ENCODE assay signal across 9 cellular contexts in genomic region chr17:1626333-1626732, GRCh38. TPM values are rescaled to one million over a fixed set of nuclear protein-coding genes. Genes with fewer than 3 reads are reported as not detected.
DNase-seq lines count a peak whose midpoint lies in the region; ATAC-seq and TF ChIP-seq lines count a peak whose summit lies in the region.
"Had no signal": no experiment of that assay in that cellular context is flagged by ENCODE, and none has a peak within 500 bp of the region (broad histone marks: within the 10 kb centered on the region; RNA-seq: fewer than 3 reads in every experiment).

No MANE protein-coding gene starts in this region.

- peak overlapping the region; percentile 69 for H3K4me3 Mint-ChIP-seq in central memory CD8-positive, alpha-beta T cell
- H3K4me3 Mint-ChIP-seq in mesothelial cell of epicardium: peak overlapping the region; percentile 63

- TF ChIP-seq POLR2A in IMR-90 (IDR thresholded peaks at IDR 0.05; ENCODE audit: low read depth, low read length) (no peak), suprapubic skin (IDR thresholded peaks at IDR 0.05) (no peak), GM18505 (IDR thresholded peaks at IDR 0.05; ENCODE audit: borderline replicate concordance, extremely low read depth, insufficient read depth, insufficient read length) (no peak)

- H3K79me1 ChIP-seq in IMR-90 (ENCODE audit: low read depth in 1 of 2, low read length in 2 of 2): no peaks in the 10 kb centered on the region

- H3K27me3 ChIP-seq in IMR-90 (ENCODE audit: control insufficient read depth, insufficient read depth, low read length) (peaks cover 9% of the 10 kb centered on the region; the same call in 1 of the 2 replicates), suprapubic skin (no peaks in the 10 kb centered on the region)
- H3K27me3 ChIP-seq: gastroesophageal sphincter had no signal

- H3K9me3 ChIP-seq in IMR-90 (ENCODE audit: control insufficient read depth, insufficient read depth, low read length) (no peaks in the 10 kb centered on the region), suprapubic skin (no peaks in the 10 kb centered on the region)
- H3K9me3 ChIP-seq: gastroesophageal sphincter had no signal

- no peak for DNase-seq in IMR-90
- no peak for DNase-seq in central memory CD8-positive, alpha-beta T cell (ENCODE audit: low spot score in 2 of 2)
- DNase-seq in mesothelial cell of epicardium (ENCODE audit: low spot score in 2 of 2, unreplicated experiment in 2 of 2): no peak
- DNase-seq in suprapubic skin (ENCODE audit: low spot score in 2 of 2): no peak
- no peak for DNase-seq in GM19238 (ENCODE audit: insufficient read length, low spot score)
- no peak for DNase-seq in NCI-H1105 treated with DMSO at 0.1 percent for 48 hours (lab: John Stamatoyannopoulos, UW)

- in situ Hi-C loops in IMR-90 (cut with MboI; ENCODE audit: low sequenced_read_pairs): no loop called here

- H3K18ac ChIP-seq in IMR-90 (ENCODE audit: low read depth, low read length): no peak overlapping the region

- BruUV-seq in IMR-90 (replicated peaks; lab: Mats Ljungman, UMichigan): no TSS peak

- H3K27ac ChIP-seq in IMR-90 (ENCODE audit: insufficient read depth, low read length) (no peak overlapping the region), suprapubic skin (peak overlapping the region; percentile 1)

- no peak overlapping the region for H2BK15ac ChIP-seq in IMR-90 (ENCODE audit: low read depth, low read length)

- TF ChIP-seq CTCF in IMR-90 (conservative IDR thresholded peaks at IDR 0.05; ENCODE audit: low read depth, low read length) (no peak), mesothelial cell of epicardium (IDR thresholded peaks at IDR 0.05; ENCODE audit: unreplicated experiment) (no peak), suprapubic skin (IDR thresholded peaks at IDR 0.05) (no peak)

- intact Hi-C loops in IMR-90 (cut with micrococcal nuclease): loop anchor here (5.0 kb wide), 1 partner anchor 34 kb away; no protein-coding TSS in a partner anchor

- no peaks in the 10 kb centered on the region for H3K9me3 Mint-ChIP-seq in central memory CD8-positive, alpha-beta T cell
- H3K9me3 Mint-ChIP-seq in mesothelial cell of epicardium: no peaks in the 10 kb centered on the region
- H3K9me3 Mint-ChIP-seq: activated naive CD4-positive, alpha-beta T cell treated with anti-CD3 and anti-CD28 coated beads, Interleukin-2, amount 50 U/mL, for 24 hours had no signal

- H2AK5ac ChIP-seq in IMR-90 (ENCODE audit: low read depth, low read length): no peak overlapping the region

- no peak overlapping the region for H3K14ac ChIP-seq in IMR-90 (replicated peaks; ENCODE audit: low read depth, low read length)

- no peak overlapping the region for H3K23ac ChIP-seq in IMR-90 (ENCODE audit: low read depth, low read length)

- no peak overlapping the region for H4K8ac ChIP-seq in IMR-90 (ENCODE audit: low read depth in 2 of 2, low read length in 2 of 2)

- H2BK120ac ChIP-seq in IMR-90 (ENCODE audit: low read depth, low read length): no peak overlapping the region

- TF ChIP-seq RAD21 in IMR-90 (IDR thresholded peaks at IDR 0.05; ENCODE audit: low read length): no peak

- H2AFZ ChIP-seq in IMR-90 (replicated peaks; ENCODE audit: low read length, poor library complexity): peak overlapping the region; percentile 23

- no peak for TF ChIP-seq EP300 in suprapubic skin (IDR thresholded peaks at IDR 0.05)

- ATAC-seq in IMR-90 (ENCODE audit: low read depth) (no peak), GM18505 (IDR thresholded peaks at IDR 0.05; ENCODE audit: unreplicated experiment) (no peak)
- no peak for ATAC-seq in central memory CD8-positive, alpha-beta T cell (replicated peaks; ENCODE audit: extremely low read depth, poor library complexity, severe bottlenecking)
- ATAC-seq: gastroesophageal sphincter had no signal

- H3K9ac ChIP-seq in IMR-90 (ENCODE audit: low read depth, low read length): no peak overlapping the region

- dilution Hi-C loops in IMR-90 (cut with HindIII; ENCODE audit: low sequenced_read_pairs, unreplicated experiment): no loop called here

- H3K36me3 Mint-ChIP-seq in central memory CD8-positive, alpha-beta T cell (ENCODE audit: insufficient read depth): peaks cover 13% of the 10 kb centered on the region
- peaks cover 3% of the 10 kb centered on the region for H3K36me3 Mint-ChIP-seq in mesothelial cell of epicardium
- H3K36me3 Mint-ChIP-seq: activated naive CD4-positive, alpha-beta T cell treated with anti-CD3 and anti-CD28 coated beads, Interleukin-2, amount 50 U/mL, for 24 hours had no signal

- no peak overlapping the region for H2BK20ac ChIP-seq in IMR-90 (ENCODE audit: low read depth, low read length)

- no peak overlapping the region for H3K56ac ChIP-seq in IMR-90 (ENCODE audit: extremely low read depth, insufficient read depth, low read length)

- no peaks in the 10 kb centered on the region for H4K20me1 ChIP-seq in IMR-90 (ENCODE audit: insufficient read depth, low read length)

- H3K4me3 ChIP-seq in IMR-90 (ENCODE audit: insufficient read depth, low read depth, low read length): no peak overlapping the region
- no peak overlapping the region for H3K4me3 ChIP-seq in suprapubic skin

- no peak overlapping the region for H3K4me2 ChIP-seq in IMR-90 (ENCODE audit: low read depth, low read length)

- peaks cover 15% of the 10 kb centered on the region for H3K4me1 Mint-ChIP-seq in central memory CD8-positive, alpha-beta T cell
- peaks cover 9% of the 10 kb centered on the region for H3K4me1 Mint-ChIP-seq in mesothelial cell of epicardium

- H3K4ac ChIP-seq in IMR-90 (ENCODE audit: low read depth, low read length): no peak overlapping the region

- peak overlapping the region; percentile 47 for H2AK9ac ChIP-seq in IMR-90 (replicated peaks; ENCODE audit: low read depth, low read length, poor library complexity)

- H3K27me3 Mint-ChIP-seq in central memory CD8-positive, alpha-beta T cell: no peaks in the 10 kb centered on the region
- peaks cover 27% of the 10 kb centered on the region for H3K27me3 Mint-ChIP-seq in mesothelial cell of epicardium (ENCODE audit: low read depth)
- H3K27me3 Mint-ChIP-seq: activated naive CD4-positive, alpha-beta T cell treated with anti-CD3 and anti-CD28 coated beads, Interleukin-2, amount 50 U/mL, for 24 hours had no signal

- no peak overlapping the region for H2BK5ac ChIP-seq in IMR-90 (ENCODE audit: low read depth, low read length, poor library complexity, severe bottlenecking)

- no CpG with 5 or more reads among the region's 3 CpGs for WGBS in IMR-90 (ENCODE audit: extremely low coverage in 2 of 2, insufficient read length in 1 of 2), 2 experiments
- 56% methylated on average over 3 of the region's 3 CpGs for WGBS in suprapubic skin

- H4K91ac ChIP-seq in IMR-90 (ENCODE audit: insufficient read depth, low read depth, low read length): no peak overlapping the region

- no peaks in the 10 kb centered on the region for H3K9me1 ChIP-seq in IMR-90 (ENCODE audit: insufficient read depth, low read length)

- POLR2A ChIA-PET in IMR-90 (lab: Charles Lee; ENCODE audit: unreplicated experiment): no interaction called here

- peak overlapping the region; percentile 68 for H3K27ac Mint-ChIP-seq in central memory CD8-positive, alpha-beta T cell (ENCODE audit: low read depth)
- H3K27ac Mint-ChIP-seq in mesothelial cell of epicardium: no peak overlapping the region
- H3K27ac Mint-ChIP-seq: activated naive CD4-positive, alpha-beta T cell treated with anti-CD3 and anti-CD28 coated beads, Interleukin-2, amount 50 U/mL, for 24 hours had no signal

- peaks cover 5% of the 10 kb centered on the region for H3K4me1 ChIP-seq in IMR-90 (ENCODE audit: control insufficient read depth, insufficient read depth, low read length)
- peaks cover 48% of the 10 kb centered on the region for H3K4me1 ChIP-seq in suprapubic skin

- H4K5ac ChIP-seq in IMR-90 (ENCODE audit: low read depth, low read length): no peak overlapping the region

- H3K36me3 ChIP-seq in IMR-90 (ENCODE audit: control insufficient read depth, insufficient read depth, low read length) (no peaks in the 10 kb centered on the region), suprapubic skin (no peaks in the 10 kb centered on the region)

- CTCF ChIA-PET in IMR-90 (lab: Yijun Ruan, JAX): interaction anchor here (1.3 to 1.6 kb wide), 2 partner anchors 49 to 53 kb away, joined by 3 to 6 read pairs; no protein-coding TSS in a partner anchor

TF ChIP-seq in IMR-90, 13 proteins besides CTCF, POLR2A, EP300 and RAD21 (continues in another document):
- no peak for TF ChIP-seq NFE2L2 (IDR thresholded peaks at IDR 0.05; ENCODE audit: low read depth, low read length)
- no peak for TF ChIP-seq MAFK (IDR thresholded peaks at IDR 0.05; ENCODE audit: low read depth, low read length)
- no peak for TF ChIP-seq RFX5 (IDR thresholded peaks at IDR 0.05; ENCODE audit: low read depth, low read length)
- no peak for TF ChIP-seq CHD1 (IDR thresholded peaks at IDR 0.05; ENCODE audit: low read depth, low read length)

RNA-seq across cellular contexts. Expression of gene SLC43A2, which starts 2.3 kb away (rescaled TPM):
- total RNA-seq in IMR-90 (2012; rRNA removed): 3.3 and 3.8 TPM in 2 replicates
- 9.0 and 10.3 TPM in 2 replicates for polyA plus RNA-seq in IMR-90 (2012; rRNA removed)
- 6.7 and 12.6 TPM in 2 replicates for polyA plus RNA-seq in IMR-90 (2012; cell fraction: cytosol; rRNA removed)
- polyA plus RNA-seq in IMR-90 (2012; cell fraction: nucleus; rRNA removed; ENCODE audit: low replicate concordance): 6.9 and 14.7 TPM in 2 replicates
- total RNA-seq in mesothelial cell of epicardium: 12.4 to 13.3 TPM (median 12.4 TPM) in 3 replicates
- total RNA-seq in suprapubic skin: 10 to 100 TPM in 2 of 4 donors, 1 to 10 TPM in 2; 4.8 to 11.8 (median 10.6) TPM

RNA-seq across cellular contexts. Expression of gene SCARF1, which starts 19.2 kb away (rescaled TPM):
- total RNA-seq in IMR-90 (2012; rRNA removed) (0.18 and 0.28 TPM in 2 replicates), mesothelial cell of epicardium (1.5 to 2.1 TPM (median 1.8 TPM) in 3 replicates), suprapubic skin (10 to 100 TPM in 1 of 4 donors, 1 to 10 TPM in 3; 1.8 to 12.4 (median 4.6) TPM)
- polyA plus RNA-seq in IMR-90 (2012; rRNA removed): 0.34 and 0.43 TPM in 2 replicates
- 0.13 and 0.40 TPM in 2 replicates for polyA plus RNA-seq in IMR-90 (2012; cell fraction: cytosol; rRNA removed)
- 2.4 and 4.2 TPM in 2 replicates for polyA plus RNA-seq in IMR-90 (2012; cell fraction: nucleus; rRNA removed; ENCODE audit: low replicate concordance)

RNA-seq across cellular contexts. Expression of gene RILP, which starts 23.3 kb away (rescaled TPM):
- total RNA-seq in IMR-90 (2012; rRNA removed) (3.9 TPM in 2 replicates), mesothelial cell of epicardium (3.4 to 3.8 TPM (median 3.5 TPM) in 3 replicates), suprapubic skin (10 to 100 TPM; 11.9 to 26.0 (median 20.1) TPM)
- 6.0 and 7.3 TPM in 2 replicates for polyA plus RNA-seq in IMR-90 (2012; rRNA removed)
- 4.0 and 6.5 TPM in 2 replicates for polyA plus RNA-seq in IMR-90 (2012; cell fraction: cytosol; rRNA removed)
- polyA plus RNA-seq in IMR-90 (2012; cell fraction: nucleus; rRNA removed; ENCODE audit: low replicate concordance): 9.0 and 11.3 TPM in 2 replicates

RNA-seq across cellular contexts. Expression of gene PRPF8, which starts 58.3 kb away (rescaled TPM):
- 113 and 141 TPM in 2 replicates for total RNA-seq in IMR-90 (2012; rRNA removed)
- 160 and 167 TPM in 2 replicates for polyA plus RNA-seq in IMR-90 (2012; rRNA removed)
- 63.5 and 106 TPM in 2 replicates for polyA plus RNA-seq in IMR-90 (2012; cell fraction: cytosol; rRNA removed)
- polyA plus RNA-seq in IMR-90 (2012; cell fraction: nucleus; rRNA removed; ENCODE audit: low replicate concordance): 249 and 303 TPM in 2 replicates
- total RNA-seq in mesothelial cell of epicardium: 331 to 354 TPM (median 334 TPM) in 3 replicates
- total RNA-seq in suprapubic skin: 100 to 1,000 TPM; 186 to 341 (median 220) TPM
